1 cellular context compared by ENCODE assay signal in the genomic region with DNA sequence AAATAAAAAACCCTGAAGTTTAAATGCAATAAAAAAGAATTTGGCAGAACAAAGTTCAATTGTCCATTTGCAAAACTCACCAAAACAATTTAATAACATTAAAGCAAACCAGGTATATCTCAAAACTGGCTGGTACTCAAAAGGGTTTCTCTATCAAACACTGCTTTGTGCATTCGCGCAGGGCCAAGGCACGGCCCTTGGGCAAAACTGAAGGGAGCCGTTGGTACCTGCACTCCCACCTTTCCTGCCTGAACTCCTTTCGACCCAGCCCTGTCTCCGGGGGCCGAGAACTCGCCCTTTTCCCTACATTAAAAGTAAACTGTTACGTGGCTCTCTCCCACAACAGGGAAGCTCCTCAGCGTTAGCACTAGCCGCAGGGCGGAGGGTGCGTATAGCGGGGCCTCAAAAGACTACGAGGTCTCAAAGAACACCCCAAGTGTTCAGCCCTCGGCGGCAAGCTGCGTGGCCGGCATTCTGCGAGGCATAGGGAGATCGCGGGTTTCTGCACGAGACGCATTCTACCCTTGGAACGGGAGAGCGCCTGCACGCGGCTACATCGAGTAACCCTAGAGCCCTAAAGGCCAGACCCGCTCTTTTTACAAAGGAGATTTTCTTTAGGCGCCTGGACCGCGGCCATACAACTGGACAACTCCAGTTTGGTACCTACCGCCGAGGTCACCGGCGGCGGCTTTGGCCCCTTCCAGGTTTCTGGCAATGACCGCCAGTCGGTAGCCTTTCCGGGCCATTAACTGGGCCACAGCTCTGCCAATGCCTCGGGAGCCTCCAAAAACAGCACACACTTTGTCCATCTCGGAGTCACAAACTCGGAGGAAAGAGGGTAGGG.
TF ChIP-seq lines count a peak whose summit lies in the region.

No MANE protein-coding gene starts in this region.

TF ChIP-seq in A549, 52 proteins besides CTCF, POLR2A, EP300 and RAD21 (continued from another document):
- peak; percentile 66 for TF ChIP-seq PHF8 (IDR thresholded peaks at IDR 0.05; ENCODE audit: borderline replicate concordance, low read depth)
- TF ChIP-seq FOXS1 (CRISPR knock-in tag; IDR thresholded peaks at IDR 0.05): no peak
- no peak for TF ChIP-seq CHD2 (IDR thresholded peaks at IDR 0.05; ENCODE audit: low read length, partially characterized antibody)
- no peak for TF ChIP-seq ELK1 (IDR thresholded peaks at IDR 0.05; ENCODE audit: low read depth, low read length)
- TF ChIP-seq, protein P1, sequence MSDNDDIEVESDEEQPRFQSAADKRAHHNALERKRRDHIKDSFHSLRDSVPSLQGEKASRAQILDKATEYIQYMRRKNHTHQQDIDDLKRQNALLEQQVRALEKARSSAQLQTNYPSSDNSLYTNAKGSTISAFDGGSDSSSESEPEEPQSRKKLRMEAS (IDR thresholded peaks at IDR 0.05): peak; percentile 76
- peak; percentile 22 for TF ChIP-seq SMC3 (IDR thresholded peaks at IDR 0.05)
